ENCODE assay signal across 18 cellular contexts in genomic region chr12:75294797-75295196, GRCh38. TPM values are rescaled to one million over a fixed set of nuclear protein-coding genes. Genes with fewer than 3 reads are reported as not detected.
DNase-seq lines count a peak whose midpoint lies in the region; ATAC-seq and TF ChIP-seq lines count a peak whose summit lies in the region.
"Had no signal": no experiment of that assay in that cellular context is flagged by ENCODE, and none has a peak within 500 bp of the region (broad histone marks: within the 10 kb centered on the region; RNA-seq: fewer than 3 reads in every experiment).

No MANE protein-coding gene starts in this region.

- no peaks in the 10 kb centered on the region for H3K36me3 ChIP-seq in GM23338 (ENCODE audit: insufficient read depth)
- H3K36me3 ChIP-seq in iPS-20b (ENCODE audit: insufficient read depth, low read depth, low read length): no peaks in the 10 kb centered on the region

- DNase-seq in DMS 273 (lab: John Stamatoyannopoulos, UW; ENCODE audit: unreplicated experiment) (peak; percentile 16), DMS 273 treated with DMSO at 0.1 percent for 48 hours (lab: John Stamatoyannopoulos, UW) (no peak), GM23338 (ENCODE audit: low spot score) (peak; percentile 8), WTC11 (ENCODE audit: low spot score) (no peak)
- DNase-seq: AML-193; Caco-2; CD4-positive, alpha-beta T cell; DMS79 treated with DMSO at 0.1 percent for 48 hours; GF-D8 had no signal

- no peak overlapping the region for H3K9ac ChIP-seq in iPS-20b (ENCODE audit: low read depth, low read length)

- peak overlapping the region; percentile 40 for H3K4me3 ChIP-seq in GM23338
- H3K4me3 ChIP-seq in iPS-20b (ENCODE audit: low read length): 0 out of 2 replicates have a peak overlapping the region, but pooled peaks have one; percentile 25
- H3K4me3 ChIP-seq: A549 had no signal

- H2AFZ ChIP-seq in GM23338: no peak overlapping the region

- no peaks in the 10 kb centered on the region for H3K27me3 ChIP-seq in GM23338 (ENCODE audit: insufficient read depth)
- H3K27me3 ChIP-seq in iPS-20b (ENCODE audit: insufficient read depth, low read length): no peaks in the 10 kb centered on the region

- H3K9me2 ChIP-seq in GM23338 (ENCODE audit: insufficient read depth): no peaks in the 10 kb centered on the region

- H3K79me2 ChIP-seq in GM23338 (replicated peaks; ENCODE audit: insufficient read depth): no peaks in the 10 kb centered on the region

- peak overlapping the region; percentile 65 for H3K4me2 ChIP-seq in GM23338
- H3K4me2 ChIP-seq: A549 had no signal

- H3K9me3 Mint-ChIP-seq in GM23338 (no peaks in the 10 kb centered on the region; the same call in 2 of the 3 replicates), WTC11 (no peaks in the 10 kb centered on the region)
- H3K9me3 Mint-ChIP-seq: CD4-positive, alpha-beta T cell had no signal

- no peaks in the 10 kb centered on the region for H3K36me3 Mint-ChIP-seq in GM23338 (ENCODE audit: low read depth)
- H3K36me3 Mint-ChIP-seq in WTC11: no peaks in the 10 kb centered on the region

- POLR2A ChIA-PET in WTC11 (lab: Charles Lee): no interaction called here

- H3K9me3 ChIP-seq in iPS-20b (ENCODE audit: insufficient read depth, low read depth, low read length): no peaks in the 10 kb centered on the region
- H3K9me3 ChIP-seq: A549, Caco-2 had no signal

- no peaks in the 10 kb centered on the region for H4K20me1 ChIP-seq in GM23338 (replicated peaks; ENCODE audit: insufficient read depth)

- H3K27me3 Mint-ChIP-seq in GM23338 (ENCODE audit: insufficient read depth, low read depth, poor library complexity) (peaks cover 2% of the 10 kb centered on the region), WTC11 (ENCODE audit: low read depth) (peaks cover 24% of the 10 kb centered on the region)
- H3K27me3 Mint-ChIP-seq: CD4-positive, alpha-beta T cell had no signal

- H3K4me1 ChIP-seq in GM23338 (ENCODE audit: insufficient read depth) (peaks cover 19% of the 10 kb centered on the region), iPS-20b (ENCODE audit: insufficient read depth, low read length) (peaks cover 6% of the 10 kb centered on the region; the same call in 1 of the 2 replicates)
- H3K4me1 ChIP-seq: A549, Caco-2 had no signal

- H3K4me1 Mint-ChIP-seq in GM23338: peaks cover 12% of the 10 kb centered on the region
- peaks cover 14% of the 10 kb centered on the region for H3K4me1 Mint-ChIP-seq in WTC11

- H3K27ac ChIP-seq in GM23338 (ENCODE audit: low read depth) (0 out of 2 replicates have a peak overlapping the region, but pooled peaks have one; percentile 35), iPS-20b (ENCODE audit: low read length) (no peak overlapping the region)
- H3K27ac ChIP-seq: 22Rv1, A549, C4-2B, HL-60 had no signal

- H3K27ac Mint-ChIP-seq in GM23338: no peak overlapping the region
- H3K27ac Mint-ChIP-seq in WTC11: peak overlapping the region; percentile 11; the same call in 1 of the 2 replicates
- H3K27ac Mint-ChIP-seq: CD4-positive, alpha-beta T cell had no signal

- no peaks in the 10 kb centered on the region for H3F3A ChIP-seq in GM23338 (replicated peaks; ENCODE audit: low read depth)

- H3K4me3 Mint-ChIP-seq in GM23338 (peak overlapping the region; percentile 46; the same call in 1 of the 3 replicates), WTC11 (peak overlapping the region; percentile 52)
- H3K4me3 Mint-ChIP-seq: CD4-positive, alpha-beta T cell had no signal

- ATAC-seq in GM23338 (peak; percentile 35; the same call in 2 of the 3 replicates), WTC11 (peak; percentile 74), HG03342 (IDR thresholded peaks at IDR 0.05; ENCODE audit: unreplicated experiment) (no peak), HG03196 (IDR thresholded peaks at IDR 0.05; ENCODE audit: unreplicated experiment) (no peak)
- ATAC-seq: A549 had no signal

- CTCF ChIA-PET in WTC11 (lab: Charles Lee): no interaction called here

- TF ChIP-seq CTCF in GM23338 (conservative IDR thresholded peaks at IDR 0.05; ENCODE audit: low read depth in 2 of 2): no peak
- TF ChIP-seq CTCF in WTC11 (IDR thresholded peaks at IDR 0.05): no peak

TF ChIP-seq in GM23338, 12 proteins besides CTCF, POLR2A, EP300 and RAD21:
- TF ChIP-seq STAT1 (IDR thresholded peaks at IDR 0.05; ENCODE audit: unreplicated experiment) (no peak), NANOG (IDR thresholded peaks at IDR 0.05; ENCODE audit: borderline replicate concordance) (peak; percentile 75; the same call in 1 of the 2 replicates)

TF ChIP-seq in WTC11, 78 proteins besides CTCF, POLR2A, EP300 and RAD21:
- TF ChIP-seq ZSCAN18 (CRISPR knock-in tag; IDR thresholded peaks at IDR 0.05): no peak
- no peak for TF ChIP-seq IRF1 (CRISPR knock-in tag; IDR thresholded peaks at IDR 0.05)
- TF ChIP-seq FOXP4 (CRISPR knock-in tag; IDR thresholded peaks at IDR 0.05): 0 out of 2 replicates have a peak, but pooled peaks have one; percentile 40

RNA-seq across cellular contexts. Expression of gene CAPS2, which starts 35.3 kb away (rescaled TPM):
- 4.1 and 7.4 TPM in 2 replicates for total RNA-seq in GM23338 (2014; rRNA removed; shearing (Covaris generic))
- 2.2 and 2.9 TPM in 2 replicates for polyA plus RNA-seq in GM23338 (2016; fragmentation: Nextera tagmentation; extraction: Ambion mirVana)
- 4.2 to 6.3 TPM (median 5.1 TPM) in 3 replicates for total RNA-seq in WTC11 (2021)
- total RNA-seq: Caco-2 had no signal

RNA-seq across cellular contexts. Expression of gene GLIPR1L1, which starts 39.7 kb away (rescaled TPM):
- not detected in 2 replicates for total RNA-seq in GM23338 (2014; rRNA removed; shearing (Covaris generic))
- polyA plus RNA-seq in GM23338 (2016; fragmentation: Nextera tagmentation; extraction: Ambion mirVana): 3.1 and 4.4 TPM in 2 replicates
- 0.69 TPM in 1 of 3 replicates, not detected in the others for total RNA-seq in WTC11 (2021)
- total RNA-seq: Caco-2; CD4-positive, alpha-beta T cell; HT1080 had no signal
- polyA plus RNA-seq: A549, BJ had no signal

Comparison
In these comparisons a context has a peak if more than half of its experiments do, and no peak if none do; other contexts are left out.
1. DNase-seq: peak in DMS 273 (single experiment) and GM23338 (single experiment); none in DMS 273 treated with DMSO at 0.1 percent for 48 hours (single experiment) and WTC11 (single experiment).
2. ATAC-seq: peak in GM23338 (single experiment) and WTC11 (single experiment); none in HG03342 (single experiment) and HG03196 (single experiment).